ENCODE assay signal across 1 cellular context in genomic region chr21:41605178-41605933, GRCh38.
TF ChIP-seq lines count a peak whose summit lies in the region.

No MANE protein-coding gene starts in this region.

TF ChIP-seq in HepG2, 621 proteins besides CTCF, POLR2A, EP300 and RAD21 (continued from another document and continues in another):
- TF ChIP-seq ZBTB44 (CRISPR knock-in tag; IDR thresholded peaks at IDR 0.05): no peak
- TF ChIP-seq ZNF639 (CRISPR knock-in tag; conservative IDR thresholded peaks at IDR 0.05): no peak
- no peak for TF ChIP-seq ZKSCAN1 (IDR thresholded peaks at IDR 0.05; ENCODE audit: low read length)
- TF ChIP-seq ZNF34 (CRISPR knock-in tag; IDR thresholded peaks at IDR 0.05; ENCODE audit: borderline replicate concordance): 0 out of 2 replicates have a peak, but pooled peaks have one; percentile 85
- peak; percentile 61; the same call in 1 of the 2 replicates for TF ChIP-seq ZSCAN5A (CRISPR knock-in tag; IDR thresholded peaks at IDR 0.05; ENCODE audit: borderline replicate concordance)
- no peak for TF ChIP-seq ZNF775 (CRISPR knock-in tag; IDR thresholded peaks at IDR 0.05; ENCODE audit: borderline replicate concordance)
- TF ChIP-seq HNRNPL (IDR thresholded peaks at IDR 0.05; ENCODE audit: low read depth, low read length): peak; percentile 67; the same call in 1 of the 2 replicates
- TF ChIP-seq GPBP1L1 (CRISPR knock-in tag; IDR thresholded peaks at IDR 0.05): no peak
- peak; percentile 86 for TF ChIP-seq ZSCAN29 (CRISPR knock-in tag; conservative IDR thresholded peaks at IDR 0.05)
- no peak for TF ChIP-seq ZNF720 (CRISPR knock-in tag; IDR thresholded peaks at IDR 0.05)
- peak; percentile 69; the same call in 1 of the 2 replicates for TF ChIP-seq BORCS8-MEF2B (CRISPR knock-in tag; IDR thresholded peaks at IDR 0.05)
- TF ChIP-seq IRF2 (CRISPR knock-in tag; IDR thresholded peaks at IDR 0.05): no peak
- TF ChIP-seq MAFG (CRISPR knock-in tag; IDR thresholded peaks at IDR 0.05): no peak
- TF ChIP-seq ZUFSP (CRISPR knock-in tag; IDR thresholded peaks at IDR 0.05; ENCODE audit: borderline replicate concordance): no peak
- TF ChIP-seq FOXA1 (IDR thresholded peaks at IDR 0.05): no peak
- peak; percentile 99 for TF ChIP-seq FOXA1 (CRISPR knock-in tag; IDR thresholded peaks at IDR 0.05)
- TF ChIP-seq FOXM1 (CRISPR knock-in tag; IDR thresholded peaks at IDR 0.05): no peak
- no peak for TF ChIP-seq ATF7-NPFF (CRISPR knock-in tag; IDR thresholded peaks at IDR 0.05; ENCODE audit: low read depth)
- no peak for TF ChIP-seq RNF2 (conservative IDR thresholded peaks at IDR 0.05; ENCODE audit: low read depth)
- no peak for TF ChIP-seq ZNF253 (CRISPR knock-in tag; IDR thresholded peaks at IDR 0.05; ENCODE audit: borderline replicate concordance)
- peak; percentile 78; the same call in 1 of the 2 replicates for TF ChIP-seq PITX1 (CRISPR knock-in tag; IDR thresholded peaks at IDR 0.05)
- no peak for TF ChIP-seq CREBL2 (CRISPR knock-in tag; IDR thresholded peaks at IDR 0.05; ENCODE audit: borderline replicate concordance)
- no peak for TF ChIP-seq AKNA (CRISPR knock-in tag; IDR thresholded peaks at IDR 0.05; ENCODE audit: borderline replicate concordance)
- TF ChIP-seq PRDM10 (CRISPR knock-in tag; IDR thresholded peaks at IDR 0.05; ENCODE audit: low read depth): no peak
- 0 out of 2 replicates have a peak, but pooled peaks have one; percentile 77 for TF ChIP-seq ZNF678 (CRISPR knock-in tag; IDR thresholded peaks at IDR 0.05)
- TF ChIP-seq PHF8 (CRISPR knock-in tag; IDR thresholded peaks at IDR 0.05): no peak
- TF ChIP-seq AFF4 (CRISPR knock-in tag; IDR thresholded peaks at IDR 0.05): no peak
- no peak for TF ChIP-seq LCORL (IDR thresholded peaks at IDR 0.05)
- peak; percentile 84 for TF ChIP-seq LCORL (CRISPR knock-in tag; IDR thresholded peaks at IDR 0.05)
- TF ChIP-seq SRY (CRISPR knock-in tag; IDR thresholded peaks at IDR 0.05): no peak
- TF ChIP-seq MIER3 (CRISPR knock-in tag; IDR thresholded peaks at IDR 0.05; ENCODE audit: borderline replicate concordance): 0 out of 2 replicates have a peak, but pooled peaks have one; percentile 61
- TF ChIP-seq THYN1 (CRISPR knock-in tag; IDR thresholded peaks at IDR 0.05; ENCODE audit: borderline replicate concordance, low read depth): no peak
- TF ChIP-seq CENPT (CRISPR knock-in tag; IDR thresholded peaks at IDR 0.05; ENCODE audit: low read depth): no peak
- TF ChIP-seq DBP (CRISPR knock-in tag; IDR thresholded peaks at IDR 0.05; ENCODE audit: not compliant biosample characterization): no peak
- no peak for TF ChIP-seq ZNF709 (CRISPR knock-in tag; IDR thresholded peaks at IDR 0.05)
